In the genomic region with DNA sequence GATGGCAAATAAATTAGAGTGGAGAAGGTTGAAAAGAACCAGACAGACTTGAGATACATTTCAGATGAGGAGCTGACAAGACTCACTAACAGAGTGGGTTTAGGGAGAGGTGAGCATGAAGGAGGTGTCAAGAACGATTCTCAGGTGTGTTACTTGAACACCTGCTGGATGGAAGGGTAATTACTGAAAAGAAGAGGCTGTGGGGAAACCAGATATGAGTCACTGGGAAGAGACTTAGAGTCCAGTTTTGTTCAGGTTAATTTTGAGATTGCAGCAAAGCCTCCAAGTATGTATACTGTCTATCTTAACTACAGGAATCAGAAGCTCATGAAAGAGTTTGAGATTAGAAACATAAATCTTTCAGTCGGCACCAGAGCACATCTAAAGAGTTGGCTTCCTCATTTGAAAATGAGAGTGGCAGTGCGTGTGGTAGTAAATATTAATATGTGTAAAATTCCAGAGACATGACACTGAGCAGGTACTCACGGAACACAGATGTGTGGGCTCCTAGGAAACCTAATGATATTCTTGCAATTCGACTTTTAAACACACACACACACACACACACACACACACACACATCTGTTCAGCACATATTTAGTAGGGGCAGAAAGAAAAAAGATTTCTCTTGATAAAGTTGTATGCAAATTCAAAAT, we compare ENCODE assay signal across 26 cellular contexts.
"Had no signal": no experiment of that assay in that cellular context is flagged by ENCODE, and none has a peak within 500 bp of the region (broad histone marks: within the 10 kb centered on the region; RNA-seq: fewer than 3 reads in every experiment).

No MANE protein-coding gene starts in this region.

- H3K4me3 ChIP-seq: ascending aorta, lung, spleen, tibial artery, uterus had no signal

- H3K9me3 ChIP-seq: ascending aorta, tibial artery, uterus had no signal

- ATAC-seq: activated naive CD8-positive, alpha-beta T cell treated with anti-CD3 and anti-CD28 coated beads, Interleukin-2, amount 50 U/mL, for 24 hours; left lobe of liver; stimulated activated naive B cell treated with anti-CD40 and anti-IgM and Interleukin-4, amounts not matched to agents 10 μg/mL and 1 μg/mL and 100 μg/mL, for 72 hours had no signal

- H3K27ac ChIP-seq: ascending aorta, spleen, tibial artery, uterus, VCaP had no signal

- DNase-seq: activated CD4-positive, alpha-beta T cell treated with anti-CD3 and anti-CD28 coated beads, Interleukin-2, amount 50 U/mL, for 1 hour; activated CD4-positive, CD25-positive, alpha-beta regulatory T cell treated with anti-CD3 and anti-CD28 coated beads, Interleukin-2, amount 50 U/mL, for 72 hours; activated CD8-positive, alpha-beta memory T cell treated with anti-CD3 and anti-CD28 coated beads for 24 hours; activated CD8-positive, alpha-beta memory T cell treated with anti-CD3 and anti-CD28 coated beads, Interleukin-2, amount 50 U/mL, for 48 hours; activated effector memory CD4-positive, alpha-beta T cell treated with Interleukin-2 at 50 U/mL for 16 hours; activated naive CD4-positive, alpha-beta T cell treated with anti-CD3 and anti-CD28 coated beads, Interleukin-2, amount 10 ng/mL, durations not matched to agents 7 days and 5 days; activated naive CD8-positive, alpha-beta T cell treated with anti-CD3 and anti-CD28 coated beads, Interleukin-2, amount 50 U/mL, for 24 hours; activated T-cell treated with anti-CD3 and anti-CD28 coated beads, Interleukin-2, amount 50 U/mL, for 48 hours; cerebellar nuclear complex; cortex of kidney; effector CD8-positive, alpha-beta T cell; foreskin fibroblast; hippocampal formation; midbrain; nucleus accumbens; posterior cingulate gyrus; retina; spleen; stimulated activated naive B cell treated with anti-CD40 and anti-IgM and Interleukin-4, amounts not matched to agents 10 μg/mL and 1 μg/mL and 100 μg/mL, for 72 hours; tibial artery; uterus had no signal

- FAIRE-seq: islet of Langerhans had no signal

- H3K36me3 ChIP-seq: ascending aorta, spleen, tibial artery, uterus had no signal

- H3K4me1 ChIP-seq: ascending aorta, spleen, tibial artery, uterus had no signal

- H3K27me3 ChIP-seq: ascending aorta, spleen, tibial artery, uterus had no signal
